8 cellular contexts compared by ENCODE assay signal in the genomic region with DNA sequence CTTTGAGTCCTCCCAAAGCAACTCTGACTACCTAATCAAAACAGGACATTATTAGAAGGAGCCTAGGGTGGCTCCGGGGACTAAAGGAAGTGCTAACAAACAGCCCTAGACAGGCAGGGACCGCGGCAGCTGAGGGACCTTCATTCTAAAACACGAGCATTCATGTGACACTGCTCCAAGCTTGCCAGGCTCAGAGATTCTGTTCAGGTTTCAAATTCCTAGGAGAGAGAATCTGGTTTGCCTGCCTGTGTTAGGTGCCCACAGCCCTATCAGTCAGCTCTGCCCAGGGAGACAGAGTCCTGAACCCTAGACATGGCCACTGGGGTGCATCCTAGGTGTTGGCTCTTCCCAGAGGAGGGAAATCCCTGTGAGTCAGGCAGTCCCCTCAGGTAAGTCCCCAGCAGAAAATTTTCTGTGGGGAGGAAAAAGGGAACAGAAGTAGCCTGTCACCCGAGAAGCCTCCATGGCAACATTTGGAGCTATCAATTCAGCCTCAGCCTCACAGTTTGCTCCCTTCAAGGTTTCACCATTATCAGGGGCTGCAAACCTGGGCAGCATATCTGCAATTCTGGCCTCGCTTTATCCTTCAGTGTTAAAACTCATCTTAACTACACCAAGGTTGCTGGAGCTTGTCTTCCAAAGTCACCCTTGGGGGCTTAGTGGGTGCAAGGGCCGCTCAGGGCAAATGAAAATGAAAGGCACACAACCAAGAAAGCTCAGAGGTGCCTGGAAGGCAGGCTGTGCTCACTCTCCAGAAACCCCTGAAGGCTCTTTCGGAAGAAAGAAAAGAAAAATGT. TPM values are rescaled to one million over a fixed set of nuclear protein-coding genes. Genes with fewer than 3 reads are reported as not detected.
DNase-seq lines count a peak whose midpoint lies in the region; ATAC-seq and TF ChIP-seq lines count a peak whose summit lies in the region.

No MANE protein-coding gene starts in this region.

- peaks cover 0 to 3% (median 0%) of the 10 kb centered on the region in 5 donors for H3K36me3 Mint-ChIP-seq in naive thymus-derived CD4-positive, alpha-beta T cell
- H3K36me3 Mint-ChIP-seq in activated T-cell treated with anti-CD3 and anti-CD28 coated beads, Interleukin-2, amount 50 U/mL, for 24 hours (ENCODE audit: low read depth), result no peaks in the 10 kb centered on the region

- no peaks in the 10 kb centered on the region for H3K27me3 ChIP-seq in naive thymus-derived CD4-positive, alpha-beta T cell (ENCODE audit: control insufficient read depth in 2 of 2, insufficient read depth in 2 of 2, low read length in 2 of 2)

- peak overlapping the region in 7 of 10 donors; percentile 16 to 57 (median 36) for H3K4me3 Mint-ChIP-seq in naive thymus-derived CD4-positive, alpha-beta T cell
- H3K4me3 Mint-ChIP-seq in activated T-cell treated with anti-CD3 and anti-CD28 coated beads, Interleukin-2, amount 50 U/mL, for 24 hours, result no peak overlapping the region

- H3K27me3 Mint-ChIP-seq in naive thymus-derived CD4-positive, alpha-beta T cell, result no peaks in the 10 kb centered on the region
- no peaks in the 10 kb centered on the region for H3K27me3 Mint-ChIP-seq in activated T-cell treated with anti-CD3 and anti-CD28 coated beads, Interleukin-2, amount 50 U/mL, for 24 hours

- ATAC-seq in GM21737 (IDR thresholded peaks at IDR 0.05; ENCODE audit: unreplicated experiment), result peak; percentile 46
- peak; percentile 46 for ATAC-seq in naive thymus-derived CD4-positive, alpha-beta T cell

- peak overlapping the region; percentile 0 for H3K27ac ChIP-seq in naive thymus-derived CD4-positive, alpha-beta T cell (ENCODE audit: low read depth, low read length)

- peaks cover 14 to 33% of the 10 kb centered on the region in 2 donors for H3K4me1 ChIP-seq in naive thymus-derived CD4-positive, alpha-beta T cell (ENCODE audit: control insufficient read depth in 2 of 2, insufficient read depth in 2 of 2, low read length in 2 of 2)

- H3K27ac Mint-ChIP-seq in naive thymus-derived CD4-positive, alpha-beta T cell, result peak overlapping the region in 6 of 9 donors; percentile 9 to 82 (median 52)
- H3K27ac Mint-ChIP-seq in activated T-cell treated with anti-CD3 and anti-CD28 coated beads, Interleukin-2, amount 50 U/mL, for 24 hours, result no peak overlapping the region

- no peak for DNase-seq in GM13976 (ENCODE audit: low spot score)
- peak; percentile 83 for DNase-seq in SK-MEL-5 (ENCODE audit: low read depth, low spot score)
- DNase-seq in naive thymus-derived CD4-positive, alpha-beta T cell, result no peak
- no peak for DNase-seq in activated CD8-positive, alpha-beta memory T cell treated with anti-CD3 and anti-CD28 coated beads for 24 hours
- no peak for DNase-seq in NCI-H1694 (lab: John Stamatoyannopoulos, UW)
- DNase-seq in activated CD4-positive, alpha-beta T cell treated with anti-CD3 and anti-CD28 coated beads, Interleukin-2, amount 50 U/mL, for 4 hours, result no peak
- no peak for DNase-seq in activated T-cell treated with anti-CD3 and anti-CD28 coated beads, Interleukin-2, amount 50 U/mL, for 24 hours

- no peaks in the 10 kb centered on the region for H3K9me3 ChIP-seq in naive thymus-derived CD4-positive, alpha-beta T cell (ENCODE audit: control insufficient read depth in 2 of 3, low read length in 3 of 3)

- no peaks in the 10 kb centered on the region for H3K36me3 ChIP-seq in naive thymus-derived CD4-positive, alpha-beta T cell (ENCODE audit: control insufficient read depth in 2 of 3, insufficient read depth in 3 of 3, low read length in 3 of 3)

- POLR2A ChIA-PET in naive thymus-derived CD4-positive, alpha-beta T cell (lab: Charles Lee), result interaction anchor here (0.6 to 17.1 kb wide), 13 partner anchors 6 to 430 kb away, joined by 3 to 535 read pairs (median 5); a partner anchor contains a TSS

- peak; percentile 14 for TF ChIP-seq CTCF in GM13976 (IDR thresholded peaks at IDR 0.05; ENCODE audit: borderline replicate concordance, control extremely low read depth, extremely low read depth, insufficient read depth, missing control alignments)

- H3K4me3 ChIP-seq in naive thymus-derived CD4-positive, alpha-beta T cell (ENCODE audit: low read length), result no peak overlapping the region

- H3K9me3 Mint-ChIP-seq in naive thymus-derived CD4-positive, alpha-beta T cell, result no peaks in the 10 kb centered on the region
- H3K9me3 Mint-ChIP-seq in activated T-cell treated with anti-CD3 and anti-CD28 coated beads, Interleukin-2, amount 50 U/mL, for 24 hours, result no peaks in the 10 kb centered on the region

- peaks cover 34 to 75% (median 65%) of the 10 kb centered on the region in 7 donors for H3K4me1 Mint-ChIP-seq in naive thymus-derived CD4-positive, alpha-beta T cell
- H3K4me1 Mint-ChIP-seq in activated T-cell treated with anti-CD3 and anti-CD28 coated beads, Interleukin-2, amount 50 U/mL, for 24 hours (ENCODE audit: low read depth), result peaks cover 46% of the 10 kb centered on the region

- intact Hi-C loops in naive thymus-derived CD4-positive, alpha-beta T cell (cut with micrococcal nuclease), result loop anchor here (1.0 kb wide), 2 partner anchors 7 to 8 kb away; no protein-coding TSS in a partner anchor

- in situ Hi-C loops in GM13976 (cut with MboI; ENCODE audit: low sequenced_read_pairs, unreplicated experiment), result no loop called here
- in situ Hi-C loops in SK-MEL-5 (cut with HindIII; ENCODE audit: low pct_unique_long_range_greater_than_20kb, low sequenced_read_pairs), result no loop called here

- CTCF ChIA-PET in naive thymus-derived CD4-positive, alpha-beta T cell (lab: Charles Lee), result interaction anchor here (0.6 to 1.1 kb wide), 3 partner anchors 11 to 28 kb away, joined by 3 to 5 read pairs (median 3); no protein-coding TSS in a partner anchor

RNA-seq across cellular contexts. Expression of a gene that starts 28.6 kb away (rescaled TPM):
- total RNA-seq in SK-MEL-5 (2014; rRNA removed; shearing (Covaris generic)), result 37.9 and 43.9 TPM in 2 replicates
- polyA plus RNA-seq in SK-MEL-5 (2015; cell fraction: cytosol; rRNA removed), result 414 and 471 TPM in 2 replicates
- polyA plus RNA-seq in SK-MEL-5 (2015; cell fraction: nucleus; rRNA removed), result 119 and 124 TPM in 2 replicates
- total RNA-seq in naive thymus-derived CD4-positive, alpha-beta T cell, result 100 to 1,000 TPM; 257 to 487 (median 368) TPM
- polyA plus RNA-seq in naive thymus-derived CD4-positive, alpha-beta T cell, result 100 to 1,000 TPM; 178 to 198 TPM
